1 cellular context compared by ENCODE assay signal in the genomic region with DNA sequence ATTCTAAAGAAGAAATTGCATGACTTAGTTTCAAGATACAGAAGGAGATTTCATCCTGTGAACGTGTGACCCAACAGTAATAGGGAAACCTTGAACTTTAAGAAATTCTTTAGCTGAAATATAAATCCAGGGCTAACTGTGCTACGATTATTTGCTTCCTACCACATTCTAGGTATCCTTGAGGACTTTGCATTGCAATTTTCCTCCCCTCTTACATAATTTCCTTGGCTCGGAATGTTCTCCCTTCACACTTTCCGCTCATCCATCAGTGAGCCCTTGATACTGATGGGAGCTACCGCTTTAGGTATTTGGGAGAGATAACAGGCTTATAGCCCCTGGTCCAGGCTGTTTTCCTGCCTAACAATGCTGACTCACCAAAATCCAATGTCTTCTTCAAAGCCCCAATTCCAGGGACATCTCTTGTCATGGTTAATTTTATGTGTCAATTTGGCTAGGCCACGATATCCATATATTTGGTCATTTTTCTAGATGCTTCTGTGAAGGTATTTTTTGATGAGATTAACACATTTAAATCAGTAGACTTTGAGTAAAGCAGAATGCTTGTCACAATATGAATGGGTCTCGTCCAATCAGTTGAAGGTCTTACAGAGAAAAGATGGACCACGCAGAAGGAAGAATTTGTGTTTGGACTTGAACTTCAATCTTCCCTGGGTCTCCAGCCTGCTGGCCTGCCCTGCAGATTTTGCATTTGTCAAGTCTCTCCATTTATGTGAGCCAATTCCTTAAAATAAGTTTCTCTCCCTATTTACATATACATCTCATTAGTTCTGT.
TF ChIP-seq lines count a peak whose summit lies in the region.

No MANE protein-coding gene starts in this region.

TF ChIP-seq in endothelial cell of umbilical vein, 7 proteins besides CTCF, POLR2A, EP300 and RAD21 (continued from another document):
- TF ChIP-seq, protein P1, sequence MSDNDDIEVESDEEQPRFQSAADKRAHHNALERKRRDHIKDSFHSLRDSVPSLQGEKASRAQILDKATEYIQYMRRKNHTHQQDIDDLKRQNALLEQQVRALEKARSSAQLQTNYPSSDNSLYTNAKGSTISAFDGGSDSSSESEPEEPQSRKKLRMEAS (IDR thresholded peaks at IDR 0.05; ENCODE audit: insufficient read depth, insufficient read length) = no peak
- no peak for TF ChIP-seq EZH2 (IDR thresholded peaks at IDR 0.05; ENCODE audit: borderline replicate concordance, low read depth, low read length, severe bottlenecking)
- TF ChIP-seq MYC (IDR thresholded peaks at IDR 0.05; ENCODE audit: low read depth, low read length) = no peak
